Comparison of ENCODE assay signal across 20 cellular contexts in the genomic region with DNA sequence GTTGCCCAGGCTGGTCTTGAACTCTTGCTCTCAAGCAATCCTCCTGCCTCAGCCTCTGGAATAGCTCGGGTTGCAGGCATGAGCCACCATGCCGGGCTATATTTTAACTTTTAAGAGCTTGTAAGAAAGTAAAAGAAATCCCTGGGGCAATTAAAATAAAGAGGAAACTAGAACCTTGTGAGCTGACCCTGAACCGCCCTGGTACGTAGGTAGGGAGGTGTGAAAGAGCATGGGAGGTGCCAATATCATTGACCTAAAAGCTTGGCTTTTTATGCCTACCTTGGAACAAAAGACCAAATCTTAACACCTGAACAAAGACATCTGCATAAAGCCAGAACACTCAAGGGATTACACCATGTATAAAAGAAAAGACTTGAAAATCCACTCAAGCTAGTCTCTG.
"Had no signal": no experiment of that assay in that cellular context is flagged by ENCODE, and none has a peak within 500 bp of the region (broad histone marks: within the 10 kb centered on the region; RNA-seq: fewer than 3 reads in every experiment).

No MANE protein-coding gene starts in this region.

- H3K9me3 Mint-ChIP-seq: activated CD4-positive, alpha-beta memory T cell treated with anti-CD3 and anti-CD28 coated beads, Interleukin-2, amount 10 ng/mL, durations not matched to agents 7 days and 5 days; activated CD4-positive, alpha-beta T cell treated with anti-CD3 and anti-CD28 coated beads, Interleukin-2, amount 10 ng/mL, durations not matched to agents 7 days and 5 days; activated T-cell treated with anti-CD3 and anti-CD28 coated beads, Interleukin-2, amount 50 U/mL, for 4 hours; activated T-helper 2 cell treated with anti-CD3 and anti-CD28 coated beads, Interferon-gamma antibody, Interleukin-2, Interleukin-4, amounts not matched to agents 10 μg/mL and 5 μg/mL and 100 μg/mL, durations not matched to agents 14 hours and 24 hours and 36 hours had no signal

- H3K4me1 Mint-ChIP-seq: activated CD4-positive, alpha-beta memory T cell treated with anti-CD3 and anti-CD28 coated beads, Interleukin-2, amount 10 ng/mL, durations not matched to agents 7 days and 5 days; activated CD4-positive, alpha-beta T cell treated with anti-CD3 and anti-CD28 coated beads, Interleukin-2, amount 10 ng/mL, durations not matched to agents 7 days and 5 days; central memory CD8-positive, alpha-beta T cell; T-helper 17 cell had no signal

- DNase-seq: activated CD4-positive, alpha-beta memory T cell treated with anti-CD3 and anti-CD28 coated beads, Interleukin-2, amount 10 ng/mL, durations not matched to agents 7 days and 5 days; activated CD4-positive, alpha-beta T cell treated with anti-CD3 and anti-CD28 coated beads, Interleukin-2, amount 10 ng/mL, durations not matched to agents 7 days and 5 days; activated CD4-positive, CD25-positive, alpha-beta regulatory T cell treated with anti-CD3 and anti-CD28 coated beads, Interleukin-2, amount 50 U/mL, for 72 hours; activated naive CD4-positive, alpha-beta T cell; activated T-cell treated with anti-CD3 and anti-CD28 coated beads, Interleukin-2, amount 50 U/mL, for 4 hours; dermis blood vessel endothelial cell; effector CD4-positive, alpha-beta T cell; esophagus squamous epithelium; foreskin melanocyte; left ventricle myocardium superior; naive thymus-derived CD4-positive, alpha-beta T cell; nucleus accumbens; pancreas; stimulated activated CD4-positive, alpha-beta T cell treated with anti-CD3 and anti-CD28 coated beads, Interleukin-15, amount 100 ng/mL, for 24 hours; stimulated activated naive CD4-positive, alpha-beta T cell treated with Interleukin-2 at 50 U/mL for 16 hours; T-helper 17 cell; T1000 had no signal

- ATAC-seq: activated naive CD4-positive, alpha-beta T cell treated with anti-CD3 and anti-CD28 coated beads, Interleukin-2, amount 50 U/mL, for 72 hours; activated T-cell treated with anti-CD3 and anti-CD28 coated beads, Interleukin-2, amount 50 U/mL, for 4 hours; left ventricle myocardium superior; naive thymus-derived CD4-positive, alpha-beta T cell; pancreas; T-helper 17 cell had no signal

- H3K27me3 Mint-ChIP-seq: activated CD4-positive, alpha-beta memory T cell treated with anti-CD3 and anti-CD28 coated beads, Interleukin-2, amount 10 ng/mL, durations not matched to agents 7 days and 5 days; central memory CD8-positive, alpha-beta T cell had no signal

- H3K4me3 Mint-ChIP-seq: activated CD4-positive, alpha-beta memory T cell treated with anti-CD3 and anti-CD28 coated beads, Interleukin-2, amount 10 ng/mL, durations not matched to agents 7 days and 5 days; activated CD4-positive, alpha-beta T cell treated with anti-CD3 and anti-CD28 coated beads, Interleukin-2, amount 10 ng/mL, durations not matched to agents 7 days and 5 days; activated T-cell treated with anti-CD3 and anti-CD28 coated beads, Interleukin-2, amount 50 U/mL, for 4 hours; central memory CD8-positive, alpha-beta T cell; naive thymus-derived CD4-positive, alpha-beta T cell; T-helper 17 cell had no signal

- H3K27ac Mint-ChIP-seq: activated CD4-positive, alpha-beta memory T cell treated with anti-CD3 and anti-CD28 coated beads, Interleukin-2, amount 10 ng/mL, durations not matched to agents 7 days and 5 days; activated CD4-positive, alpha-beta T cell treated with anti-CD3 and anti-CD28 coated beads, Interleukin-2, amount 10 ng/mL, durations not matched to agents 7 days and 5 days; activated naive CD4-positive, alpha-beta T cell treated with anti-CD3 and anti-CD28 coated beads, Interleukin-2, amount 50 U/mL, for 72 hours; activated T-helper 2 cell treated with anti-CD3 and anti-CD28 coated beads, Interferon-gamma antibody, Interleukin-2, Interleukin-4, amounts not matched to agents 10 μg/mL and 5 μg/mL and 100 μg/mL, durations not matched to agents 14 hours and 24 hours and 36 hours; naive thymus-derived CD4-positive, alpha-beta T cell; T-helper 17 cell had no signal
